Comparison of ENCODE assay signal across 31 cellular contexts in genomic region chr15:55515991-55516776, GRCh38. TPM values are rescaled to one million over a fixed set of nuclear protein-coding genes. Genes with fewer than 3 reads are reported as not detected.
"Had no signal": no experiment of that assay in that cellular context is flagged by ENCODE, and none has a peak within 500 bp of the region (broad histone marks: within the 10 kb centered on the region; RNA-seq: fewer than 3 reads in every experiment).

No MANE protein-coding gene starts in this region.

- H3K4me3 ChIP-seq: coronary artery, dorsolateral prefrontal cortex, esophagus squamous epithelium, gastroesophageal sphincter had no signal

- H3K4me1 ChIP-seq: esophagus squamous epithelium, gastroesophageal sphincter had no signal

- H3K9me3 ChIP-seq: esophagus squamous epithelium, gastroesophageal sphincter had no signal

- H3K27ac ChIP-seq: brain microvascular endothelial cell, coronary artery, dorsolateral prefrontal cortex, esophagus squamous epithelium, gastroesophageal sphincter, WERI-Rb-1 had no signal

- H3K36me3 ChIP-seq: brain microvascular endothelial cell, esophagus squamous epithelium, gastroesophageal sphincter, WERI-Rb-1 had no signal

- H3K4me3 Mint-ChIP-seq: activated B cell treated with CpG ODN at 0.5 μM for 24 hours; activated CD8-positive, alpha-beta T cell treated with anti-CD3 and anti-CD28 coated beads for 36 hours; activated naive CD8-positive, alpha-beta T cell; activated T-cell treated with anti-CD3 and anti-CD28 coated beads, Interleukin-2, amount 50 U/mL, for 4 hours; activated T-helper 17 cell treated with anti-CD3 and anti-CD28 coated beads, Interleukin-2, amount 50 U/mL, for 72 hours; central memory CD8-positive, alpha-beta T cell; dendritic cell treated with granulocyte-macrophage colony-stimulating factor and Interleukin-4, amounts not matched to agents 40 ng/mL and 50 ng/mL, for 4 days; effector memory CD8-positive, alpha-beta T cell; T-helper 17 cell; T-helper 2 cell treated with Interferon-gamma antibody and Interleukin-4, amounts not matched to agents 5 μg/mL and 100 μg/mL, for 36 hours had no signal

- H3K36me3 Mint-ChIP-seq: activated naive CD8-positive, alpha-beta T cell had no signal

- DNase-seq: activated B cell treated with CpG ODN at 0.5 μM for 24 hours; activated CD4-positive, alpha-beta T cell treated with anti-CD3 and anti-CD28 coated beads for 48 hours; activated CD4-positive, alpha-beta T cell treated with anti-CD3 and anti-CD28 coated beads, Interleukin-2, amount 50 U/mL, for 1 hour; activated CD4-positive, alpha-beta T cell treated with anti-CD3 and anti-CD28 coated beads, Interleukin-2, amount 50 U/mL, for 48 hours; activated CD8-positive, alpha-beta memory T cell treated with anti-CD3 and anti-CD28 coated beads for 24 hours; activated CD8-positive, alpha-beta T cell treated with anti-CD3 and anti-CD28 coated beads for 36 hours; activated effector memory CD4-positive, alpha-beta T cell treated with Interleukin-2 at 50 U/mL for 16 hours; activated gamma-delta T cell treated with Interleukin-2 at 50 U/mL for 16 hours; activated naive CD4-positive, alpha-beta T cell treated with anti-CD3 and anti-CD28 coated beads, Interleukin-2, amount 50 U/mL, for 16 hours; activated naive CD4-positive, alpha-beta T cell treated with Interleukin-2 at 50 U/mL for 16 hours; activated T-cell treated with anti-CD3 and anti-CD28 coated beads, Interleukin-2, amount 50 U/mL, for 4 hours; amniotic stem cell; anterior cingulate cortex; brain microvascular endothelial cell; dorsolateral prefrontal cortex; effector CD4-positive, alpha-beta T cell; effector memory CD8-positive, alpha-beta T cell; esophagus squamous epithelium; foreskin melanocyte; T-helper 1 cell; T-helper 17 cell; T1000; WERI-Rb-1 had no signal

- H3K9me3 Mint-ChIP-seq: activated T-cell treated with anti-CD3 and anti-CD28 coated beads, Interleukin-2, amount 50 U/mL, for 4 hours; activated T-helper 17 cell treated with anti-CD3 and anti-CD28 coated beads, Interleukin-2, amount 50 U/mL, for 72 hours; central memory CD8-positive, alpha-beta T cell; dendritic cell treated with granulocyte-macrophage colony-stimulating factor and Interleukin-4, amounts not matched to agents 40 ng/mL and 50 ng/mL, for 4 days; effector memory CD8-positive, alpha-beta T cell; T-helper 2 cell treated with Interferon-gamma antibody and Interleukin-4, amounts not matched to agents 5 μg/mL and 100 μg/mL, for 36 hours had no signal

- H3K4me1 Mint-ChIP-seq: activated B cell treated with CpG ODN at 0.5 μM for 24 hours; activated T-helper 17 cell treated with anti-CD3 and anti-CD28 coated beads, Interleukin-2, amount 50 U/mL, for 72 hours; central memory CD8-positive, alpha-beta T cell; T-helper 17 cell had no signal

- H3K27ac Mint-ChIP-seq: activated B cell treated with CpG ODN at 0.5 μM for 24 hours; activated CD8-positive, alpha-beta T cell treated with anti-CD3 and anti-CD28 coated beads for 36 hours; activated naive CD8-positive, alpha-beta T cell; activated T-helper 17 cell treated with anti-CD3 and anti-CD28 coated beads, Interleukin-2, amount 50 U/mL, for 72 hours; dendritic cell treated with granulocyte-macrophage colony-stimulating factor and Interleukin-4, amounts not matched to agents 40 ng/mL and 50 ng/mL, for 4 days; effector memory CD8-positive, alpha-beta T cell; T-helper 17 cell; T-helper 2 cell treated with Interferon-gamma antibody and Interleukin-4, amounts not matched to agents 5 μg/mL and 100 μg/mL, for 36 hours had no signal

- H3K27me3 ChIP-seq: brain microvascular endothelial cell, dorsolateral prefrontal cortex, esophagus squamous epithelium, gastroesophageal sphincter had no signal

- H3K27me3 Mint-ChIP-seq: activated naive CD8-positive, alpha-beta T cell; dendritic cell treated with granulocyte-macrophage colony-stimulating factor and Interleukin-4, amounts not matched to agents 40 ng/mL and 50 ng/mL, for 4 days had no signal

- ATAC-seq: activated CD4-positive, CD25-positive, alpha-beta regulatory T cell treated with anti-CD3 and anti-CD28 coated beads, Interleukin-2, amount 50 U/mL, for 24 hours; activated CD8-positive, alpha-beta T cell treated with anti-CD3 and anti-CD28 coated beads for 36 hours; activated T-cell treated with anti-CD3 and anti-CD28 coated beads, Interleukin-2, amount 50 U/mL, for 4 hours; activated T-helper 17 cell treated with anti-CD3 and anti-CD28 coated beads, Interleukin-2, amount 50 U/mL, for 72 hours; effector memory CD8-positive, alpha-beta T cell; gastroesophageal sphincter; T-helper 17 cell had no signal

RNA-seq across cellular contexts. Expression of gene DNAAF4, which starts 8.2 kb away (rescaled TPM):
- total RNA-seq: activated T-helper 17 cell treated with anti-CD3 and anti-CD28 coated beads, Interleukin-2, amount 50 U/mL, for 72 hours had no signal
